1 cellular context compared by ENCODE assay signal in genomic region chr7:80309377-80309776, GRCh38.
TF ChIP-seq lines count a peak whose summit lies in the region.

No MANE protein-coding gene starts in this region.

TF ChIP-seq in WTC11, 78 proteins besides CTCF, POLR2A, EP300 and RAD21 (continued from another document):
- TF ChIP-seq ATF6 (CRISPR knock-in tag; IDR thresholded peaks at IDR 0.05): no peak
- TF ChIP-seq ZNF219 (CRISPR knock-in tag; IDR thresholded peaks at IDR 0.05; ENCODE audit: borderline replicate concordance): no peak
- TF ChIP-seq ZSCAN18 (CRISPR knock-in tag; IDR thresholded peaks at IDR 0.05): no peak
- no peak for TF ChIP-seq RELA (CRISPR knock-in tag; IDR thresholded peaks at IDR 0.05; ENCODE audit: borderline replicate concordance)
- no peak for TF ChIP-seq ZNF138 (CRISPR knock-in tag; conservative IDR thresholded peaks at IDR 0.05)
